Comparison of ENCODE assay signal across 8 cellular contexts in the genomic region with DNA sequence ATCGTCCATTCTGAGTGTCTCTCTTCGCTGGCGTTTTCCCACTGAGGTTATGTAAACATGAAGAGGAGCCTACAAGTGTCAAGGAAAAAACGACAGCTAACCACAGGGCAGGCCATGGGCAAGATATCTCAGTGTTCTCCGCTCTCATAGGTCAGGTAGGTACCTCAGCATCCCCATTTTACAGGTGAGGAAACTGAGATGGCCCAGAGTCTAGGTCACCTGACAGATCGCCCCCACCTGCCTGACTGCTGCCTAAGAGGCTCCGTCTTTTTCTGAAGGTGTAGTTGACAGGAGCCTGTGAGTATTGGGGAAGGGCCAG. TPM values are rescaled to one million over a fixed set of nuclear protein-coding genes. Genes with fewer than 3 reads are reported as not detected.
DNase-seq lines count a peak whose midpoint lies in the region; ATAC-seq and TF ChIP-seq lines count a peak whose summit lies in the region.

No MANE protein-coding gene starts in this region.

- peak overlapping the region; percentile 83 for H3K4me3 ChIP-seq in thoracic aorta

- peaks cover 9 to 27% of the 10 kb centered on the region in 2 donors for H3K4me1 ChIP-seq in thoracic aorta (ENCODE audit: control insufficient read depth in 1 of 2, low read depth in 2 of 2)

- no peak for TF ChIP-seq CTCF in thoracic aorta (IDR thresholded peaks at IDR 0.05)

- peak overlapping the region; percentile 98 for H3K4me3 Mint-ChIP-seq in T-helper 2 cell treated with Interferon-gamma antibody and Interleukin-4, amounts not matched to agents 5 μg/mL and 100 μg/mL, for 36 hours
- H3K4me3 Mint-ChIP-seq in activated naive CD8-positive, alpha-beta T cell treated with anti-CD3 and anti-CD28 coated beads, Interleukin-2, amount 10 ng/mL, durations not matched to agents 7 days and 5 days: peak overlapping the region; percentile 97

- H3K27ac ChIP-seq in layer of hippocampus (ENCODE audit: low read depth, low read length) (peak overlapping the region; percentile 87), thoracic aorta (peak overlapping the region; percentile 86 to 91)

- no peaks in the 10 kb centered on the region for H3K27me3 Mint-ChIP-seq in T-helper 2 cell treated with Interferon-gamma antibody and Interleukin-4, amounts not matched to agents 5 μg/mL and 100 μg/mL, for 36 hours (ENCODE audit: low read depth)
- H3K27me3 Mint-ChIP-seq in activated naive CD8-positive, alpha-beta T cell treated with anti-CD3 and anti-CD28 coated beads, Interleukin-2, amount 10 ng/mL, durations not matched to agents 7 days and 5 days: no peaks in the 10 kb centered on the region

- no peak for ATAC-seq in activated naive CD8-positive, alpha-beta T cell treated with anti-CD3 and anti-CD28 coated beads, Interleukin-2, amount 10 ng/mL, durations not matched to agents 7 days and 5 days (ENCODE audit: low read depth)
- ATAC-seq in thoracic aorta (ENCODE audit: insufficient number of reproducible peaks, low FRiP score, low read depth): no peak
- ATAC-seq in HG03342 (IDR thresholded peaks at IDR 0.05; ENCODE audit: unreplicated experiment): no peak
- no peak for ATAC-seq in HG03520 (IDR thresholded peaks at IDR 0.05; ENCODE audit: unreplicated experiment)

- POLR2A ChIA-PET in activated naive CD8-positive, alpha-beta T cell treated with anti-CD3 and anti-CD28 coated beads, Interleukin-2, amount 10 ng/mL, durations not matched to agents 7 days and 5 days (lab: Charles Lee): interaction anchor here (0.7 to 3.6 kb wide), 17 partner anchors 12 to 523 kb away, joined by 3 to 96 read pairs (median 5); a partner anchor contains a TSS

- peaks cover 7% of the 10 kb centered on the region for H3K36me3 ChIP-seq in thoracic aorta

- H3K9me3 ChIP-seq in thoracic aorta: no peaks in the 10 kb centered on the region

- peaks cover 33% of the 10 kb centered on the region for H3K36me3 Mint-ChIP-seq in T-helper 2 cell treated with Interferon-gamma antibody and Interleukin-4, amounts not matched to agents 5 μg/mL and 100 μg/mL, for 36 hours (ENCODE audit: low read depth)
- H3K36me3 Mint-ChIP-seq in activated naive CD8-positive, alpha-beta T cell treated with anti-CD3 and anti-CD28 coated beads, Interleukin-2, amount 10 ng/mL, durations not matched to agents 7 days and 5 days: peaks cover 18% of the 10 kb centered on the region

- DNase-seq in T-helper 2 cell treated with Interferon-gamma antibody and Interleukin-4, amounts not matched to agents 5 μg/mL and 100 μg/mL, for 36 hours (ENCODE audit: low spot score): no peak
- DNase-seq in T-helper 2 cell: no peak
- DNase-seq in activated naive CD8-positive, alpha-beta T cell treated with anti-CD3 and anti-CD28 coated beads, Interleukin-2, amount 10 ng/mL, durations not matched to agents 7 days and 5 days: no peak
- no peak for DNase-seq in thoracic aorta (ENCODE audit: low spot score)
- DNase-seq in NCI-H1092 treated with DMSO at 0.1 percent for 48 hours (lab: John Stamatoyannopoulos, UW): no peak

- peaks cover 21% of the 10 kb centered on the region for H3K4me1 Mint-ChIP-seq in T-helper 2 cell treated with Interferon-gamma antibody and Interleukin-4, amounts not matched to agents 5 μg/mL and 100 μg/mL, for 36 hours (ENCODE audit: low read depth)
- peaks cover 23% of the 10 kb centered on the region for H3K4me1 Mint-ChIP-seq in activated naive CD8-positive, alpha-beta T cell treated with anti-CD3 and anti-CD28 coated beads, Interleukin-2, amount 10 ng/mL, durations not matched to agents 7 days and 5 days

- H3K27me3 ChIP-seq in layer of hippocampus (ENCODE audit: control insufficient read depth, insufficient read depth, low read length) (no peaks in the 10 kb centered on the region), thoracic aorta (replicated peaks; ENCODE audit: insufficient read depth) (no peaks in the 10 kb centered on the region)

- peaks cover 3% of the 10 kb centered on the region for H3K9me3 Mint-ChIP-seq in T-helper 2 cell treated with Interferon-gamma antibody and Interleukin-4, amounts not matched to agents 5 μg/mL and 100 μg/mL, for 36 hours
- H3K9me3 Mint-ChIP-seq in activated naive CD8-positive, alpha-beta T cell treated with anti-CD3 and anti-CD28 coated beads, Interleukin-2, amount 10 ng/mL, durations not matched to agents 7 days and 5 days: no peaks in the 10 kb centered on the region

- H3K27ac Mint-ChIP-seq in T-helper 2 cell treated with Interferon-gamma antibody and Interleukin-4, amounts not matched to agents 5 μg/mL and 100 μg/mL, for 36 hours: peak overlapping the region; percentile 100
- H3K27ac Mint-ChIP-seq in activated naive CD8-positive, alpha-beta T cell treated with anti-CD3 and anti-CD28 coated beads, Interleukin-2, amount 10 ng/mL, durations not matched to agents 7 days and 5 days: peak overlapping the region; percentile 99

RNA-seq across cellular contexts. Expression of a gene that starts 0.8 kb away (rescaled TPM):
- total RNA-seq in activated naive CD8-positive, alpha-beta T cell treated with anti-CD3 and anti-CD28 coated beads, Interleukin-2, amount 10 ng/mL, durations not matched to agents 7 days and 5 days: 10 to 100 TPM; 69.0 to 73.5 TPM
- 10 to 100 TPM; 21.3 to 27.0 TPM for total RNA-seq in thoracic aorta

RNA-seq across cellular contexts. Expression of a gene that starts 11.9 kb away (rescaled TPM):
- 10 to 100 TPM; 82.1 to 84.9 TPM for total RNA-seq in activated naive CD8-positive, alpha-beta T cell treated with anti-CD3 and anti-CD28 coated beads, Interleukin-2, amount 10 ng/mL, durations not matched to agents 7 days and 5 days
- 10 to 100 TPM in 1 of 2 donors, 1 to 10 TPM in 1; 6.1 to 17.1 TPM for total RNA-seq in thoracic aorta

RNA-seq across cellular contexts. Expression of a gene that starts 17.4 kb away (rescaled TPM):
- total RNA-seq in activated naive CD8-positive, alpha-beta T cell treated with anti-CD3 and anti-CD28 coated beads, Interleukin-2, amount 10 ng/mL, durations not matched to agents 7 days and 5 days: 1 to 10 TPM; 2.8 to 3.3 TPM
- total RNA-seq in thoracic aorta: 10 to 100 TPM; 22.1 to 23.7 TPM

RNA-seq across cellular contexts. Expression of a gene that starts 20.8 kb away (rescaled TPM):
- total RNA-seq in activated naive CD8-positive, alpha-beta T cell treated with anti-CD3 and anti-CD28 coated beads, Interleukin-2, amount 10 ng/mL, durations not matched to agents 7 days and 5 days: 10 to 100 TPM; 15.9 to 18.4 TPM
- total RNA-seq in thoracic aorta: 10 to 100 TPM; 41.7 to 52.7 TPM

RNA-seq across cellular contexts. Expression of a gene that starts 39.2 kb away (rescaled TPM):
- total RNA-seq in activated naive CD8-positive, alpha-beta T cell treated with anti-CD3 and anti-CD28 coated beads, Interleukin-2, amount 10 ng/mL, durations not matched to agents 7 days and 5 days: 1 to 10 TPM; 3.7 to 4.4 TPM
- not detected for total RNA-seq in thoracic aorta

Comparison
In these comparisons a context has a peak if more than half of its experiments do, and no peak if none do; other contexts are left out.
1. RNA of a gene that starts 11.9 kb away (total RNA-seq): 82.1 to 84.9 TPM in activated naive CD8-positive, alpha-beta T cell treated with anti-CD3 and anti-CD28 coated beads, Interleukin-2, amount 10 ng/mL, durations not matched to agents 7 days and 5 days; 6.1 to 17.1 TPM in thoracic aorta; every median in the first group is over 4 times any median in the second.
2. RNA of a gene that starts 17.4 kb away (total RNA-seq): 22.1 to 23.7 TPM in thoracic aorta; 2.8 to 3.3 TPM in activated naive CD8-positive, alpha-beta T cell treated with anti-CD3 and anti-CD28 coated beads, Interleukin-2, amount 10 ng/mL, durations not matched to agents 7 days and 5 days; every median in the first group is over 4 times any median in the second.